23 cellular contexts compared by ENCODE assay signal in the genomic region with DNA sequence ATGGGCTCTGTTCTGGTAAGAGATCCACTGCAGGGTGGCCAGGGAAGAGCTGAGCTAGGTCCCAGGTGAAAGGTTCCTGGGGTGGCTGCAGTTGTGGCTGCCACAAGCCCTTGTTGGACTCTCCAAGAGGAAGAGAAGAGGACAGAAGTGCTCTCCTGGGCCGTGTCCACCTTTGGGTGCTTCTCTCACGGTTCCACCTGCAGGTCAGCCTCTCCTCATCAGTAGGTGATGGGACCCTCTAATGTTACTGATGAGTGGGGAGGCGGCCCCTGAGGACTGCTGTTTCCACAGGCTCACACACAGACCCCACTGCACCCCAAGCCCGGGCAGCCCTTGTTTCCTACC.
"Had no signal": no experiment of that assay in that cellular context is flagged by ENCODE, and none has a peak within 500 bp of the region (broad histone marks: within the 10 kb centered on the region; RNA-seq: fewer than 3 reads in every experiment).

No MANE protein-coding gene starts in this region.

- H3K27ac ChIP-seq: RWPE1, SJCRH30 had no signal

- H3K4me1 ChIP-seq: SJCRH30 had no signal

- ATAC-seq: HepG2, Right ventricle myocardium inferior, SK-N-SH treated with all-trans-retinoic acid at 6 μM for 48 hours had no signal

- H3K4me3 ChIP-seq: MG63, SJCRH30 had no signal

- H3K9me3 ChIP-seq: MG63, SJCRH30 had no signal

- H3K27me3 ChIP-seq: MG63 had no signal

- DNase-seq: IMR-90, Karpas-422, KG1, MG63, NCI-H1092, NCI-H1105 treated with DMSO at 0.1 percent for 48 hours, NCI-H1417 treated with DMSO at 0.1 percent for 48 hours, NCI-H187, NCI-H2029, NCI-H2081 treated with DMSO at 0.1 percent for 48 hours, NCI-H2171, NCI-H226, NCI-H446, NCI-H510A, NCI-H524 treated with DMSO at 0.1 percent for 48 hours, NCI-H69, NCI-H774, SHP77 treated with DMSO at 0.1 percent for 48 hours, SJCRH30 had no signal

- H3K36me3 ChIP-seq: MG63, SJCRH30 had no signal
